ENCODE assay signal across 28 cellular contexts in the genomic region with DNA sequence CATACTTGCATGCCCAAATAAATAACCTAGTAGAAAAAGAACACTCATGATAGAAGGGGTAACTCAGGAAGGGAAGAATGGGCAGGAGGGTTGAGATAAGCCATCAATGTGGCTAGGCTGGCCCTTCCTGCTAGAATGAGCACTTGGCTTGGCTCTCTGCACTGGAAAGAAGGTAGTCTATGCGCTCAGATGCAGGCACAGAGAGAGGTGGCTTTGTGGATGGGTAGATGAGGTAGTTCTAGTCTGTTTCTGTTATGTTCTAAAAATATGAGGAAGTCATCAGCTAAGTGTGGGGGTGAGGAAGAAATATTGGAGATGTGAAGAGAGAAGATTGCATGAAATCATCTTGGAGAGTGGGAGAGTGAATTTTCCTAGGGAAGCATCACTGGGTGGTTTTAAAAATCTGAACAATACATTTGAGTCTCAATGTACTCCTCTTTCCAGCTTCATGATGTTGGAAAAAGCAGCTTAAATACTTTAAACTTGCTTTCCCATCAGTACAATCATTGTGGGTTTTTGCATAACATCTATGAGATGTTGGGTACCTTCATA.
"Had no signal": no experiment of that assay in that cellular context is flagged by ENCODE, and none has a peak within 500 bp of the region (broad histone marks: within the 10 kb centered on the region; RNA-seq: fewer than 3 reads in every experiment).

No MANE protein-coding gene starts in this region.

- ATAC-seq: activated CD4-positive, alpha-beta T cell treated with anti-CD3 and anti-CD28 coated beads for 36 hours; activated CD4-positive, CD25-positive, alpha-beta regulatory T cell treated with anti-CD3 and anti-CD28 coated beads, Interleukin-2, amount 50 U/mL, for 24 hours; activated CD8-positive, alpha-beta T cell treated with anti-CD3 and anti-CD28 coated beads, Interleukin-2, amount 10 ng/mL, durations not matched to agents 7 days and 5 days; activated naive CD4-positive, alpha-beta T cell treated with anti-CD3 and anti-CD28 coated beads, Interleukin-2, amount 50 U/mL, for 72 hours; activated T-cell treated with anti-CD3 and anti-CD28 coated beads, Interleukin-2, amount 50 U/mL, for 4 hours; Panc1 had no signal

- H3K27ac ChIP-seq: adrenal gland, SJSA1 had no signal

- H3K36me3 Mint-ChIP-seq: activated naive CD4-positive, alpha-beta T cell treated with anti-CD3 and anti-CD28 coated beads, Interleukin-2, amount 50 U/mL, for 72 hours; brain had no signal

- DNase-seq: activated CD4-positive, alpha-beta T cell treated with anti-CD3 and anti-CD28 coated beads for 36 hours; activated CD4-positive, alpha-beta T cell treated with anti-CD3 and anti-CD28 coated beads, Interleukin-2, amount 10 ng/mL, durations not matched to agents 7 days and 5 days; activated CD4-positive, alpha-beta T cell treated with anti-CD3 and anti-CD28 coated beads, Interleukin-2, amount 50 U/mL, for 48 hours; activated CD8-positive, alpha-beta T cell treated with anti-CD3 and anti-CD28 coated beads, Interleukin-2, amount 10 ng/mL, durations not matched to agents 7 days and 5 days; activated gamma-delta T cell treated with Interleukin-2 at 50 U/mL for 16 hours; activated naive CD4-positive, alpha-beta T cell treated with anti-CD3 and anti-CD28 coated beads for 36 hours; activated T-cell treated with anti-CD3 and anti-CD28 coated beads for 4 hours; activated T-cell treated with anti-CD3 and anti-CD28 coated beads, Interleukin-2, amount 50 U/mL, for 4 hours; adrenal gland; central memory CD4-positive, alpha-beta T cell; KG1; NCI-H1105; NCI-H1417 treated with DMSO at 0.1 percent for 48 hours; NCI-H1694 treated with DMSO at 0.1 percent for 48 hours; NCI-H2029; NCI-H345; NCI-H524 treated with DMSO at 0.1 percent for 48 hours; SHP77; SK-N-SH had no signal

- H3K27me3 ChIP-seq: adrenal gland, SJSA1 had no signal

- H3K4me1 ChIP-seq: adrenal gland, SJSA1 had no signal

- H3K9me3 ChIP-seq: adrenal gland, SJSA1, SK-N-SH had no signal

- H3K4me1 Mint-ChIP-seq: activated CD4-positive, alpha-beta T cell treated with anti-CD3 and anti-CD28 coated beads for 36 hours; activated CD4-positive, alpha-beta T cell treated with anti-CD3 and anti-CD28 coated beads, Interleukin-2, amount 10 ng/mL, durations not matched to agents 7 days and 5 days; brain had no signal

- H3K27me3 Mint-ChIP-seq: activated CD4-positive, alpha-beta T cell treated with anti-CD3 and anti-CD28 coated beads for 36 hours; activated CD4-positive, alpha-beta T cell treated with anti-CD3 and anti-CD28 coated beads, Interleukin-2, amount 10 ng/mL, durations not matched to agents 7 days and 5 days had no signal

- H3K4me2 ChIP-seq: SK-N-SH had no signal

- H3K4me3 ChIP-seq: adrenal gland, SJSA1 had no signal

- H3K9ac ChIP-seq: SK-N-SH had no signal

- H3K9me2 ChIP-seq: SK-N-SH had no signal

- H3K9me3 Mint-ChIP-seq: activated CD4-positive, alpha-beta T cell treated with anti-CD3 and anti-CD28 coated beads, Interleukin-2, amount 10 ng/mL, durations not matched to agents 7 days and 5 days; activated T-helper 1 cell treated with anti-CD3 and anti-CD28 coated beads, Interleukin-12 subunit alpha, Interleukin-12 subunit beta, Interleukin-2, Interleukin-4 antibody, amounts not matched to agents 30 ng/mL and 10 ng/mL and 1 ng/mL, durations not matched to agents 14 hours and 24 hours and 36 hours had no signal

- H3K27ac Mint-ChIP-seq: activated CD4-positive, alpha-beta T cell treated with anti-CD3 and anti-CD28 coated beads for 36 hours; activated CD4-positive, alpha-beta T cell treated with anti-CD3 and anti-CD28 coated beads, Interleukin-2, amount 10 ng/mL, durations not matched to agents 7 days and 5 days; activated CD8-positive, alpha-beta T cell treated with anti-CD3 and anti-CD28 coated beads, Interleukin-2, amount 10 ng/mL, durations not matched to agents 7 days and 5 days; activated naive CD4-positive, alpha-beta T cell treated with anti-CD3 and anti-CD28 coated beads for 36 hours; activated naive CD4-positive, alpha-beta T cell treated with anti-CD3 and anti-CD28 coated beads, Interleukin-2, amount 50 U/mL, for 72 hours; activated T-helper 1 cell treated with anti-CD3 and anti-CD28 coated beads, Interleukin-12 subunit alpha, Interleukin-12 subunit beta, Interleukin-2, Interleukin-4 antibody, amounts not matched to agents 30 ng/mL and 10 ng/mL and 1 ng/mL, durations not matched to agents 14 hours and 24 hours and 36 hours; brain; T-helper 1 cell treated with Interleukin-12 subunit alpha and Interleukin-12 subunit beta and Interleukin-4 antibody, amounts not matched to agents 30 μg/mL and 1 μg/mL, for 36 hours; T-helper 2 cell treated with Interferon-gamma antibody and Interleukin-4, amounts not matched to agents 5 μg/mL and 100 μg/mL, for 36 hours; WTC11 had no signal

- H3K36me3 ChIP-seq: adrenal gland, SJSA1 had no signal

- H3K4me3 Mint-ChIP-seq: activated CD4-positive, alpha-beta T cell treated with anti-CD3 and anti-CD28 coated beads for 36 hours; activated CD4-positive, alpha-beta T cell treated with anti-CD3 and anti-CD28 coated beads, Interleukin-2, amount 10 ng/mL, durations not matched to agents 7 days and 5 days; activated CD8-positive, alpha-beta T cell treated with anti-CD3 and anti-CD28 coated beads, Interleukin-2, amount 10 ng/mL, durations not matched to agents 7 days and 5 days; activated naive CD4-positive, alpha-beta T cell treated with anti-CD3 and anti-CD28 coated beads for 36 hours; activated T-cell treated with anti-CD3 and anti-CD28 coated beads, Interleukin-2, amount 50 U/mL, for 4 hours; activated T-helper 1 cell treated with anti-CD3 and anti-CD28 coated beads, Interleukin-12 subunit alpha, Interleukin-12 subunit beta, Interleukin-2, Interleukin-4 antibody, amounts not matched to agents 30 ng/mL and 10 ng/mL and 1 ng/mL, durations not matched to agents 14 hours and 24 hours and 36 hours; brain; T-helper 1 cell treated with Interleukin-12 subunit alpha and Interleukin-12 subunit beta and Interleukin-4 antibody, amounts not matched to agents 30 μg/mL and 1 μg/mL, for 36 hours; T-helper 2 cell treated with Interferon-gamma antibody and Interleukin-4, amounts not matched to agents 5 μg/mL and 100 μg/mL, for 36 hours; WTC11 had no signal
